In genomic region chr6:122025104-122025503, GRCh38 we compare ENCODE assay signal across 26 cellular contexts.
"Had no signal": no experiment of that assay in that cellular context is flagged by ENCODE, and none has a peak within 500 bp of the region (broad histone marks: within the 10 kb centered on the region; RNA-seq: fewer than 3 reads in every experiment).

No MANE protein-coding gene starts in this region.

- H3K4me3 Mint-ChIP-seq: memory B cell; naive thymus-derived CD4-positive, alpha-beta T cell; natural killer cell treated with Interleukin-12 subunit alpha and Interleukin-12 subunit beta and Interleukin-15 and Interleukin-18, amount 100 ng/mL, for 72 hours; stimulated activated effector memory CD8-positive, alpha-beta T cell treated with anti-CD3 and anti-CD28 coated beads, Interleukin-12 subunit alpha, Interleukin-12 subunit beta, amount 100 ng/mL, for 72 hours; stimulated activated naive CD8-positive, alpha-beta T cell treated with anti-CD3 and anti-CD28 coated beads, Interleukin-15, amount 100 ng/mL, for 72 hours; type B pancreatic cell had no signal

- H3K36me3 Mint-ChIP-seq: immature natural killer cell; memory B cell; naive thymus-derived CD4-positive, alpha-beta T cell; natural killer cell treated with Interleukin-12 subunit alpha and Interleukin-12 subunit beta and Interleukin-15 and Interleukin-18, amount 100 ng/mL, for 72 hours; stimulated activated effector memory CD8-positive, alpha-beta T cell treated with anti-CD3 and anti-CD28 coated beads, Interleukin-12 subunit alpha, Interleukin-12 subunit beta, amount 100 ng/mL, for 72 hours had no signal

- FAIRE-seq: islet of Langerhans, pancreas had no signal

- DNase-seq: hypothalamus; immature natural killer cell; left ventricle myocardium inferior; midbrain; mucosa of descending colon; naive thymus-derived CD4-positive, alpha-beta T cell; nucleus accumbens; pancreas; posterior cingulate gyrus; retina; right cardiac atrium; spleen; stimulated activated CD4-positive, alpha-beta T cell treated with anti-CD3 and anti-CD28 coated beads, Interleukin-4, amount 100 ng/mL, for 24 hours; stimulated activated naive CD4-positive, alpha-beta T cell treated with Interleukin-2 at 50 U/mL for 16 hours; stimulated activated naive CD8-positive, alpha-beta T cell treated with anti-CD3 and anti-CD28 coated beads, Interleukin-15, amount 100 ng/mL, for 72 hours; substantia nigra had no signal

- H3K9me3 ChIP-seq: left ventricle myocardium inferior, mucosa of descending colon, pancreas, prostate gland, spleen, tibial nerve had no signal

- H3K9me3 Mint-ChIP-seq: memory B cell; naive thymus-derived CD4-positive, alpha-beta T cell; stimulated activated effector memory CD8-positive, alpha-beta T cell treated with anti-CD3 and anti-CD28 coated beads, Interleukin-12 subunit alpha, Interleukin-12 subunit beta, amount 100 ng/mL, for 72 hours; stimulated activated naive CD8-positive, alpha-beta T cell treated with anti-CD3 and anti-CD28 coated beads, Interleukin-15, amount 100 ng/mL, for 72 hours had no signal

- H3K4me1 ChIP-seq: left ventricle myocardium inferior, pancreas, prostate gland, spleen, tibial nerve had no signal

- H3K4me3 ChIP-seq: left ventricle myocardium inferior, lung, mucosa of descending colon, pancreas, prostate gland, skin epidermis, spleen, tibial nerve had no signal

- H3K36me3 ChIP-seq: left ventricle myocardium inferior, pancreas, prostate gland, spleen, tibial nerve had no signal

- H3K27ac ChIP-seq: left ventricle myocardium inferior, pancreas, prostate gland, spleen, tibial nerve had no signal

- H3K27me3 Mint-ChIP-seq: memory B cell; natural killer cell treated with Interleukin-12 subunit alpha and Interleukin-12 subunit beta and Interleukin-15 and Interleukin-18, amount 100 ng/mL, for 72 hours had no signal

- ATAC-seq: mucosa of descending colon; naive thymus-derived CD4-positive, alpha-beta T cell; natural killer cell treated with Interleukin-12 subunit alpha and Interleukin-12 subunit beta and Interleukin-15 and Interleukin-18, amount 100 ng/mL, for 72 hours; pancreas; right cardiac atrium; sciatic nerve; stimulated activated effector memory CD8-positive, alpha-beta T cell treated with anti-CD3 and anti-CD28 coated beads, Interleukin-12 subunit alpha, Interleukin-12 subunit beta, amount 100 ng/mL, for 72 hours; stimulated activated naive CD8-positive, alpha-beta T cell treated with anti-CD3 and anti-CD28 coated beads, Interleukin-15, amount 100 ng/mL, for 72 hours had no signal

- H3K27ac Mint-ChIP-seq: immature natural killer cell; memory B cell; natural killer cell treated with Interleukin-12 subunit alpha and Interleukin-12 subunit beta and Interleukin-15 and Interleukin-18, amount 100 ng/mL, for 72 hours; stimulated activated effector memory CD8-positive, alpha-beta T cell treated with anti-CD3 and anti-CD28 coated beads, Interleukin-12 subunit alpha, Interleukin-12 subunit beta, amount 100 ng/mL, for 72 hours; stimulated activated naive CD8-positive, alpha-beta T cell treated with anti-CD3 and anti-CD28 coated beads, Interleukin-15, amount 100 ng/mL, for 72 hours; type B pancreatic cell had no signal

- H3K4me1 Mint-ChIP-seq: memory B cell; stimulated activated effector memory CD8-positive, alpha-beta T cell treated with anti-CD3 and anti-CD28 coated beads, Interleukin-12 subunit alpha, Interleukin-12 subunit beta, amount 100 ng/mL, for 72 hours; stimulated activated naive CD8-positive, alpha-beta T cell treated with anti-CD3 and anti-CD28 coated beads, Interleukin-15, amount 100 ng/mL, for 72 hours had no signal

- H3K27me3 ChIP-seq: pancreas, spleen, tibial nerve had no signal
